ENCODE assay signal across 8 cellular contexts in genomic region chr4:83110222-83110945, GRCh38.
DNase-seq lines count a peak whose midpoint lies in the region; ATAC-seq and TF ChIP-seq lines count a peak whose summit lies in the region.

No MANE protein-coding gene starts in this region.

- peak overlapping the region; percentile 59 for H3K4me3 ChIP-seq in choroid plexus epithelial cell (ENCODE audit: low read depth, low read length)

- peak; percentile 77 for ATAC-seq in GM18907 (IDR thresholded peaks at IDR 0.05; ENCODE audit: unreplicated experiment)
- ATAC-seq in HG03175 (IDR thresholded peaks at IDR 0.05; ENCODE audit: unreplicated experiment) = peak; percentile 72

- TF ChIP-seq CTCF in AG09319 (IDR thresholded peaks at IDR 0.05; ENCODE audit: low read depth, low read length) = peak; percentile 83
- TF ChIP-seq CTCF in choroid plexus epithelial cell (conservative IDR thresholded peaks at IDR 0.05; ENCODE audit: low read depth, low read length) = peak; percentile 83

- DNase-seq in AG09319 (ENCODE audit: extremely low read depth, low read depth) (peak; percentile 54), NCI-H2227 treated with DMSO at 0.1 percent for 48 hours (lab: John Stamatoyannopoulos, UW) (peak; percentile 73), choroid plexus epithelial cell (ENCODE audit: low read depth) (peak; percentile 80), kidney tubule cell (ENCODE audit: low spot score) (peak; percentile 84)
- DNase-seq in activated CD4-positive, alpha-beta T cell treated with anti-CD3 and anti-CD28 coated beads for 1 hour = peak; percentile 81
- peak; percentile 78 to 87 for DNase-seq in stimulated activated CD4-positive, alpha-beta T cell treated with anti-CD3 and anti-CD28 coated beads, Interleukin-1b, Interleukin-23, amount 100 ng/mL, for 4 hours (ENCODE audit: low read depth in 2 of 2)

Comparison
In these comparisons a context has a peak if more than half of its experiments do, and no peak if none do; other contexts are left out.
1. Peak in every context shown above with its lines: DNase-seq, ATAC-seq and H3K4me3 ChIP-seq.